In the genomic region with DNA sequence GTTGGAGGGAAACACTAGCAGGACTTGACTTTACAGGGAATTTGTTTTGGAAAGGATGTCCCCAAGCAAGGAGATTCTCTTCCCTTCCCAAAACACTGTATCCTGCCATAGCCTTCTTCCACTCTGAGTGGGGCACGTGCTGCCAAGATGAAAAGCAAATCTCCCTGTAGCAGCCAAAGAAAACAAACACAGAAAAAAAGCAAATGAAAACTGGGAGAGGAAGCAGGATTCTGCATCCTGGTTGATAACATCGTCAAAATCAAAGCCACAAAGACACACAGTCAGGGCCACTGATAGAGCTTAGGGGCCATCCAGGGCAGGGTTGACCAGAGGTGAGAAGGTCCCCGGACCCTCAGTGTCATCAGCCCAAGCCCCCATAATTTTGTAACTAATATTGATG, we compare ENCODE assay signal across 1 cellular context.
TF ChIP-seq lines count a peak whose summit lies in the region.

No MANE protein-coding gene starts in this region.

TF ChIP-seq in endothelial cell of umbilical vein, 7 proteins besides CTCF, POLR2A, EP300 and RAD21 (continued from another document):
- TF ChIP-seq FOS (IDR thresholded peaks at IDR 0.05; ENCODE audit: borderline replicate concordance, insufficient read depth, low read length) = no peak
- TF ChIP-seq, protein P1, sequence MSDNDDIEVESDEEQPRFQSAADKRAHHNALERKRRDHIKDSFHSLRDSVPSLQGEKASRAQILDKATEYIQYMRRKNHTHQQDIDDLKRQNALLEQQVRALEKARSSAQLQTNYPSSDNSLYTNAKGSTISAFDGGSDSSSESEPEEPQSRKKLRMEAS (IDR thresholded peaks at IDR 0.05; ENCODE audit: insufficient read depth, insufficient read length) = peak; percentile 83
- TF ChIP-seq EZH2 (IDR thresholded peaks at IDR 0.05; ENCODE audit: borderline replicate concordance, low read depth, low read length, severe bottlenecking) = no peak
- TF ChIP-seq POLR2AphosphoS5 (IDR thresholded peaks at IDR 0.05; ENCODE audit: insufficient read depth, low read depth, low read length) = peak; percentile 53
- TF ChIP-seq JUN (IDR thresholded peaks at IDR 0.05; ENCODE audit: borderline replicate concordance, insufficient read depth, insufficient read length, low read depth) = no peak
- TF ChIP-seq GATA2 (IDR thresholded peaks at IDR 0.05; ENCODE audit: insufficient read depth, insufficient read length, low read depth, low read length) = peak; percentile 95
TF ChIP-seq in endothelial cell of umbilical vein: peak in this region for 4.
